Comparison of ENCODE assay signal across 1 cellular context in genomic region chr4:139955600-139955999, GRCh38.
TF ChIP-seq lines count a peak whose summit lies in the region.

No MANE protein-coding gene starts in this region.

TF ChIP-seq in GM23338, 12 proteins besides CTCF, POLR2A, EP300 and RAD21 (continued from another document):
- TF ChIP-seq ETS1 (IDR thresholded peaks at IDR 0.05) (no peak), EZH2phosphoT487 (IDR thresholded peaks at IDR 0.05; ENCODE audit: unreplicated experiment) (no peak), NANOG (IDR thresholded peaks at IDR 0.05; ENCODE audit: borderline replicate concordance) (no peak), REST (IDR thresholded peaks at IDR 0.05; ENCODE audit: unreplicated experiment) (no peak)
